Comparison of ENCODE assay signal across 1 cellular context in the genomic region with DNA sequence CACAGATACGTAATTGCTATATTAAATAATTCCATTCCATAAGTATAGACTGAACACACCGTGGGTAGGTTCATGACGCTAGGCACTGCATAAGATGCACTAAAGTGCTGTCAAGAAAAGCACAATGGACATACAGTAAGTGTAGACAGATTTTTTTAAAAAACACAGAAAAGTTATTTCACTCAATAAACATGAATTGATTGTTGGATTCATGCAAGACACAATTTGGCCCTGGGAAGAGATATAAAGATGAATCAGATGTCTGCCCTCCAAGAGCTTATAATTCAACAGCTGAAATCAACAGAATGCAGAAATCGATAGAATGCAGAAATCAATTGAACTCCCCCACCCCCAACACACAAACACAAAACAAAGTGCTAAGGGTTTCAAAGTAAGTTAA.
TF ChIP-seq lines count a peak whose summit lies in the region.

No MANE protein-coding gene starts in this region.

TF ChIP-seq in K562, 482 proteins besides CTCF, POLR2A, EP300 and RAD21:
- no peak for TF ChIP-seq ETS2 (tag; IDR thresholded peaks at IDR 0.05; ENCODE audit: borderline replicate concordance, poor library complexity, severe bottlenecking)
- no peak for TF ChIP-seq FOXK1 (CRISPR knock-in tag; IDR thresholded peaks at IDR 0.05; ENCODE audit: borderline replicate concordance)
- TF ChIP-seq TCFL5 (CRISPR knock-in tag; conservative IDR thresholded peaks at IDR 0.05) = no peak
- 0 out of 2 replicates have a peak, but pooled peaks have one; percentile 33 for TF ChIP-seq FOSL1 (tag; conservative IDR thresholded peaks at IDR 0.05)
- TF ChIP-seq, protein P1, sequence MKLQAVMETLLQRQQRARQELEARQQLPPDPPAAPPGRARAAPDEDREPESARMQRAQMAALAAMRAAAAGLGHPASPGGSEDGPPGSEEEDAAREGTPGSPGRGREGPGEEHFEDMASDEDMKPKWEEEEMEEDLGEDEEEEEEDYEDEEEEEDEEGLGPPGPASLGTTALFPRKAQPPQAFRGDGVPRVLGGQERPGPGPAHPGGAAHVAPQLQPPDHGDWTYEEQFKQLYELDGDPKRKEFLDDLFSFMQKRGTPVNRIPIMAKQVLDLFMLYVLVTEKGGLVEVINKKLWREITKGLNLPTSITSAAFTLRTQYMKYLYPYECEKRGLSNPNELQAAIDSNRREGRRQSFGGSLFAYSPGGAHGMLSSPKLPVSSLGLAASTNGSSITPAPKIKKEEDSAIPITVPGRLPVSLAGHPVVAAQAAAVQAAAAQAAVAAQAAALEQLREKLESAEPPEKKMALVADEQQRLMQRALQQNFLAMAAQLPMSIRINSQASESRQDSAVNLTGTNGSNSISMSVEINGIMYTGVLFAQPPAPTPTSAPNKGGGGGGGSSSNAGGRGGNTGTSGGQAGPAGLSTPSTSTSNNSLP (IDR thresholded peaks at IDR 0.05; ENCODE audit: borderline replicate concordance, low read depth, low read length) = 0 out of 2 replicates have a peak, but pooled peaks have one; percentile 36
- TF ChIP-seq SIN3A (IDR thresholded peaks at IDR 0.05; ENCODE audit: borderline replicate concordance in 2 of 2, control insufficient read depth in 1 of 2, low read depth in 2 of 2, low read length in 2 of 2) = no peak
- no peak for TF ChIP-seq JUND (IDR thresholded peaks at IDR 0.05; ENCODE audit: borderline replicate concordance, low read depth, low read length)
- TF ChIP-seq JUND (tag; IDR thresholded peaks at IDR 0.05; ENCODE audit: borderline replicate concordance, low read depth, low read length) = no peak
- no peak for TF ChIP-seq YY1 (IDR thresholded peaks at IDR 0.05; ENCODE audit: borderline replicate concordance in 1 of 3, control insufficient read depth in 1 of 3, extremely low read depth in 1 of 3, insufficient read depth in 3 of 3, insufficient read length in 1 of 3, insufficient replicate concordance in 2 of 3, low read depth in 1 of 3, low read length in 2 of 3)
- 0 out of 4 replicates have a peak, but pooled peaks of 1 of the 2 experiments have one; percentile 19 for TF ChIP-seq HDAC1 (IDR thresholded peaks at IDR 0.05)
- TF ChIP-seq ZNF589 (CRISPR knock-in tag; IDR thresholded peaks at IDR 0.05; ENCODE audit: low read depth) = 0 out of 2 replicates have a peak, but pooled peaks have one; percentile 20
